10 cellular contexts compared by ENCODE assay signal in genomic region chr5:153539983-153540382, GRCh38. TPM values are rescaled to one million over a fixed set of nuclear protein-coding genes. Genes with fewer than 3 reads are reported as not detected.
"Had no signal": no experiment of that assay in that cellular context is flagged by ENCODE, and none has a peak within 500 bp of the region (broad histone marks: within the 10 kb centered on the region; RNA-seq: fewer than 3 reads in every experiment).

No MANE protein-coding gene starts in this region.

- ATAC-seq: GM23338, HCT116, HepG2 had no signal

- H3K27ac ChIP-seq: HL-60 had no signal

- H3K4me3 ChIP-seq: GM23338, HAP-1 had no signal

- FAIRE-seq: HepG2 had no signal

- H3K9me3 ChIP-seq: HAP-1 had no signal

- H3K27ac Mint-ChIP-seq: GM23338, HFFc6, IgD-negative memory B cell had no signal

- H3K27me3 Mint-ChIP-seq: IgD-negative memory B cell had no signal

- H3K4me1 ChIP-seq: HAP-1 had no signal

- H3K36me3 Mint-ChIP-seq: IgD-negative memory B cell had no signal

- H3K4me2 ChIP-seq: GM23338 had no signal

- H3K36me3 ChIP-seq: HAP-1 had no signal

- H3K9me3 Mint-ChIP-seq: GM23338, HFFc6 had no signal

- H3K4me3 Mint-ChIP-seq: GM23338, HFFc6, IgD-negative memory B cell had no signal

- H2AFZ ChIP-seq: GM23338 had no signal

- DNase-seq: H7, HFFc6, KBM-7 had no signal

- H3K4me1 Mint-ChIP-seq: GM23338 had no signal

RNA-seq across cellular contexts. Expression of gene GRIA1, which starts 49.5 kb away (rescaled TPM):
- total RNA-seq: H4, HepG2 had no signal
- polyA plus RNA-seq: HepG2, IgD-negative memory B cell had no signal
